Comparison of ENCODE assay signal across 13 cellular contexts in genomic region chr10:90788987-90789386, GRCh38.
DNase-seq lines count a peak whose midpoint lies in the region; ATAC-seq, FAIRE-seq and TF ChIP-seq lines count a peak whose summit lies in the region.
"Had no signal": no experiment of that assay in that cellular context is flagged by ENCODE, and none has a peak within 500 bp of the region (broad histone marks: within the 10 kb centered on the region; RNA-seq: fewer than 3 reads in every experiment).

No MANE protein-coding gene starts in this region.

- TF ChIP-seq RAD21 in H1 (IDR thresholded peaks at IDR 0.05 in 1 of 2, conservative IDR thresholded peaks at IDR 0.05 in 1 of 2; ENCODE audit: low read depth in 2 of 2, low read length in 2 of 2) = no peak

- no peak overlapping the region for H4K8ac ChIP-seq in H1 (ENCODE audit: extremely low read depth, insufficient read depth, low read length)

- H2AFZ ChIP-seq in H1 (ENCODE audit: low read length) (no peak overlapping the region), Karpas-422 (ENCODE audit: low read length) (no peak overlapping the region)

- H3K27me3 ChIP-seq in H1 (replicated peaks in 1 of 4; ENCODE audit: control insufficient read depth in 3 of 4, extremely low read depth in 1 of 4, insufficient read depth in 3 of 4, low read length in 3 of 4) (no peaks in the 10 kb centered on the region), Karpas-422 (ENCODE audit: low read length) (no peaks in the 10 kb centered on the region)

- no peak overlapping the region for H4K5ac ChIP-seq in H1 (ENCODE audit: insufficient read length, low read depth, low read length)

- no peak overlapping the region for H2AK5ac ChIP-seq in H1 (ENCODE audit: low read depth, low read length)

- CTCF ChIA-PET in H1 (lab: Charles Lee; ENCODE audit: partially characterized antibody) = interaction anchor here (0.9 to 3.9 kb wide), 19 partner anchors 11 to 69 kb away, joined by 3 to 48 read pairs (median 10); partner anchors contain the start of gene HTR7

- DNase-seq in H1 (ENCODE audit: low read depth in 1 of 2, low spot score in 2 of 2) = no peak
- DNase-seq in GDM1 (lab: John Stamatoyannopoulos, UW) = no peak
- DNase-seq in NCI-H2081 treated with DMSO at 0.1 percent for 48 hours (lab: John Stamatoyannopoulos, UW) = no peak
- DNase-seq in retina = no peak
- no peak for DNase-seq in Karpas-422
- DNase-seq: activated T-cell treated with anti-CD3 and anti-CD28 coated beads, Interleukin-2, amount 50 U/mL, for 1 hour; effector memory CD8-positive, alpha-beta T cell; glutamatergic neuron; WERI-Rb-1 had no signal

- peak; percentile 42 for FAIRE-seq in H1 (lab: Jason Lieb, UNC)
- FAIRE-seq: K562 had no signal

- no peak for TF ChIP-seq EP300 in H1 (IDR thresholded peaks at IDR 0.05; ENCODE audit: borderline replicate concordance in 1 of 2, low read depth in 2 of 2, low read length in 2 of 2)

- no peak for TF ChIP-seq CTCF in H1 (IDR thresholded peaks at IDR 0.05; ENCODE audit: control extremely low read depth in 1 of 3, insufficient read depth in 1 of 3, low read depth in 1 of 3, low read length in 3 of 3)

- H3K4ac ChIP-seq in H1 (replicated peaks; ENCODE audit: insufficient read length, low read depth, low read length) = no peak overlapping the region

- no peak overlapping the region for H3K14ac ChIP-seq in H1 (ENCODE audit: insufficient read length)

- no peak overlapping the region for H3K56ac ChIP-seq in H1 (replicated peaks; ENCODE audit: insufficient read length, low read depth, low read length)

- POLR2A ChIA-PET in H1 (lab: Charles Lee; ENCODE audit: partially characterized antibody) = no interaction called here

- no peaks in the 10 kb centered on the region for H3K36me3 ChIP-seq in H1 (ENCODE audit: control insufficient read depth in 2 of 4, insufficient read depth in 4 of 4, low read length in 3 of 4)
- H3K36me3 ChIP-seq in Karpas-422 (ENCODE audit: insufficient read depth, low read length) = no peaks in the 10 kb centered on the region
- H3K36me3 ChIP-seq: WERI-Rb-1 had no signal

- no peaks in the 10 kb centered on the region for H3K23me2 ChIP-seq in H1 (ENCODE audit: low read depth, low read length)

- no peak overlapping the region for H2BK20ac ChIP-seq in H1 (ENCODE audit: low read length)

- H3K4me3 ChIP-seq in H1 (ENCODE audit: extremely low read depth in 1 of 4, insufficient read depth in 2 of 4, low read depth in 3 of 4, low read length in 4 of 4) (no peak overlapping the region), Karpas-422 (ENCODE audit: low read length) (no peak overlapping the region)
- H3K4me3 ChIP-seq: K562 had no signal

- H3K4me2 ChIP-seq in H1 (ENCODE audit: insufficient read depth in 1 of 2, low read depth in 2 of 2, low read length in 2 of 2) (no peak overlapping the region), Karpas-422 (ENCODE audit: low read depth, low read length, poor library complexity, severe bottlenecking) (no peak overlapping the region)

- no peak overlapping the region for H3K23ac ChIP-seq in H1 (ENCODE audit: insufficient read length)

- H3K79me2 ChIP-seq in H1 (ENCODE audit: control insufficient read depth in 1 of 2, insufficient read depth in 2 of 2, low read length in 2 of 2) (peaks cover 0 to 94% of the 10 kb centered on the region in 2 experiments; a peak in 2 of 4 replicates), Karpas-422 (ENCODE audit: low read length) (no peaks in the 10 kb centered on the region)

- H3K4me1 ChIP-seq in H1 (replicated peaks in 1 of 4; ENCODE audit: control insufficient read depth in 3 of 4, insufficient read depth in 4 of 4, low read length in 3 of 4) (peaks cover 0 to 11% (median 4%) of the 10 kb centered on the region in 4 experiments; a peak in 4 of 7 replicates), Karpas-422 (ENCODE audit: low read length) (no peaks in the 10 kb centered on the region)

- H2BK120ac ChIP-seq in H1 (replicated peaks; ENCODE audit: low read depth, low read length) = no peak overlapping the region

- H3K27ac ChIP-seq in H1 (ENCODE audit: low read depth, low read length) = no peak overlapping the region
- H3K27ac ChIP-seq in Karpas-422 (ENCODE audit: low read length) = no peak overlapping the region
- H3K27ac ChIP-seq: WERI-Rb-1 had no signal

- H2BK12ac ChIP-seq in H1 (ENCODE audit: low read depth, low read length) = no peak overlapping the region

- H4K20me1 ChIP-seq in H1 (replicated peaks in 1 of 2; ENCODE audit: control insufficient read depth in 1 of 2, insufficient read depth in 2 of 2, low read length in 2 of 2) (no peaks in the 10 kb centered on the region), Karpas-422 (ENCODE audit: insufficient read depth, low read depth, low read length) (no peaks in the 10 kb centered on the region)

- no peaks in the 10 kb centered on the region for H3K9me2 ChIP-seq in Karpas-422 (replicated peaks; ENCODE audit: insufficient read depth, low read length)

- H2BK5ac ChIP-seq in H1 (ENCODE audit: low read depth, low read length) = no peak overlapping the region

- 74% methylated on average over 3 of the region's 3 CpGs; no CpG with 5 or more reads in 1 of the 2 experiments for WGBS in H1 (ENCODE audit: extremely low coverage in 1 of 2, insufficient coverage in 1 of 2, insufficient read length in 1 of 2, insufficient replicate concordance in 2 of 2, low coverage in 1 of 2, low lambda C conversion rate in 2 of 2, missing lambda C conversion rate in 1 of 2), 2 experiments

- ATAC-seq in GM18868 (IDR thresholded peaks at IDR 0.05; ENCODE audit: unreplicated experiment) (peak; percentile 85), GM21529 (IDR thresholded peaks at IDR 0.05; ENCODE audit: unreplicated experiment) (peak; percentile 86), HG03378 (IDR thresholded peaks at IDR 0.05; ENCODE audit: unreplicated experiment) (peak; percentile 86)
- ATAC-seq: effector memory CD8-positive, alpha-beta T cell; K562 had no signal

- no peaks in the 10 kb centered on the region for H3K79me1 ChIP-seq in H1 (ENCODE audit: low read depth, low read length)

- H4K91ac ChIP-seq in H1 (replicated peaks; ENCODE audit: insufficient read length, low read length) = no peak overlapping the region

- H3K9me3 ChIP-seq in H1 (ENCODE audit: insufficient read depth in 2 of 2, low read depth in 1 of 2, low read length in 1 of 2) (no peaks in the 10 kb centered on the region), Karpas-422 (ENCODE audit: low read length) (no peaks in the 10 kb centered on the region)

- TF ChIP-seq POLR2A in H1 (IDR thresholded peaks at IDR 0.05; ENCODE audit: control extremely low read depth in 1 of 2, low read depth in 2 of 2, low read length in 2 of 2) = no peak

- H3K9ac ChIP-seq in H1 (replicated peaks in 1 of 4; ENCODE audit: extremely low read depth in 1 of 4, low read depth in 3 of 4, low read length in 3 of 4) = no peak overlapping the region
- no peak overlapping the region for H3K9ac ChIP-seq in Karpas-422 (ENCODE audit: low read length)

- H3K18ac ChIP-seq in H1 (ENCODE audit: extremely low read depth, low read length) = no peak overlapping the region

- H2BK15ac ChIP-seq in H1 (ENCODE audit: low read length) = no peak overlapping the region

TF ChIP-seq in H1, 55 proteins besides CTCF, POLR2A, EP300 and RAD21:
- TF ChIP-seq EGR1 (IDR thresholded peaks at IDR 0.05; ENCODE audit: borderline replicate concordance, low read depth, low read length) (no peak), CEBPB (IDR thresholded peaks at IDR 0.05; ENCODE audit: low read depth, low read length) (peak; percentile 45; the same call in 1 of the 2 replicates), CHD2 (IDR thresholded peaks at IDR 0.05; ENCODE audit: low read length) (no peak)
- TF ChIP-seq, protein P1, sequence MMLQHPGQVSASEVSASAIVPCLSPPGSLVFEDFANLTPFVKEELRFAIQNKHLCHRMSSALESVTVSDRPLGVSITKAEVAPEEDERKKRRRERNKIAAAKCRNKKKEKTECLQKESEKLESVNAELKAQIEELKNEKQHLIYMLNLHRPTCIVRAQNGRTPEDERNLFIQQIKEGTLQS (IDR thresholded peaks at IDR 0.05; ENCODE audit: insufficient read depth, low read depth, low read length) = no peak
